Comparison of ENCODE assay signal across 14 cellular contexts in genomic region chr4:153218961-153219360, GRCh38.
"Had no signal": no experiment of that assay in that cellular context is flagged by ENCODE, and none has a peak within 500 bp of the region (broad histone marks: within the 10 kb centered on the region; RNA-seq: fewer than 3 reads in every experiment).

No MANE protein-coding gene starts in this region.

- H3K27ac ChIP-seq: breast epithelium, esophagus squamous epithelium, skin epidermis, thyroid gland had no signal

- DNase-seq: activated CD4-positive, alpha-beta memory T cell treated with anti-CD3 and anti-CD28 coated beads, Interleukin-2, amount 10 ng/mL, durations not matched to agents 7 days and 5 days; activated gamma-delta T cell treated with Interleukin-2 at 50 U/mL for 16 hours; activated naive CD8-positive, alpha-beta T cell treated with anti-CD3 and anti-CD28 coated beads for 36 hours; activated T-cell treated with anti-CD3 and anti-CD28 coated beads, Interleukin-2, amount 50 U/mL, for 72 hours; esophagus squamous epithelium; foreskin fibroblast; glutamatergic neuron; naive B cell; posterior cingulate gyrus; T-helper 9 cell; thyroid gland had no signal

- H3K9me3 ChIP-seq: breast epithelium, esophagus squamous epithelium, thyroid gland had no signal

- H3K36me3 ChIP-seq: breast epithelium, esophagus squamous epithelium, thyroid gland had no signal

- ATAC-seq: activated T-cell treated with anti-CD3 and anti-CD28 coated beads, Interleukin-2, amount 50 U/mL, for 72 hours; left lobe of liver had no signal

- H3K4me3 ChIP-seq: breast epithelium, esophagus squamous epithelium, skin epidermis, thyroid gland had no signal

- H3K27me3 ChIP-seq: breast epithelium, esophagus squamous epithelium, thyroid gland had no signal
